26 cellular contexts compared by ENCODE assay signal in genomic region chr10:70425096-70425495, GRCh38. TPM values are rescaled to one million over a fixed set of nuclear protein-coding genes. Genes with fewer than 3 reads are reported as not detected.
DNase-seq lines count a peak whose midpoint lies in the region; ATAC-seq, FAIRE-seq and TF ChIP-seq lines count a peak whose summit lies in the region.
"Had no signal": no experiment of that assay in that cellular context is flagged by ENCODE, and none has a peak within 500 bp of the region (broad histone marks: within the 10 kb centered on the region; RNA-seq: fewer than 3 reads in every experiment).

No MANE protein-coding gene starts in this region.

- POLR2A ChIA-PET in HepG2 (lab: Yijun Ruan, JAX), result interaction anchor here (1.1 to 1.2 kb wide), 2 partner anchors 13 to 21 kb away, joined by 3 to 4 read pairs; partner anchors contain the start of gene EIF4EBP2

- H3K9me3 Mint-ChIP-seq in stimulated activated effector memory CD8-positive, alpha-beta T cell treated with anti-CD3 and anti-CD28 coated beads, Interleukin-12 subunit alpha, Interleukin-12 subunit beta, amount 100 ng/mL, for 72 hours, result no peaks in the 10 kb centered on the region
- H3K9me3 Mint-ChIP-seq in CD14-positive monocyte, result no peaks in the 10 kb centered on the region
- H3K9me3 Mint-ChIP-seq in mesothelial cell of epicardium, result no peaks in the 10 kb centered on the region
- H3K9me3 Mint-ChIP-seq: CD4-positive, CD25-positive, alpha-beta regulatory T cell had no signal

- H3K4me1 ChIP-seq in HepG2 (ENCODE audit: insufficient read depth, low read length) (peaks cover 10% of the 10 kb centered on the region), right lobe of liver (peaks cover 0 to 17% (median 2%) of the 10 kb centered on the region in 4 donors), left lung (peaks cover under 1 to 9% of the 10 kb centered on the region in 2 donors)
- H3K4me1 ChIP-seq: A549, HAP-1 had no signal

- peaks cover 15 to 43% of the 10 kb centered on the region in 2 experiments for H3K36me3 ChIP-seq in HepG2 (replicated peaks in 1 of 2; ENCODE audit: control insufficient read depth in 1 of 2, insufficient read depth in 2 of 2, low read length in 2 of 2)
- H3K36me3 ChIP-seq in right lobe of liver, result peaks cover 0 to 82% (median 46%) of the 10 kb centered on the region in 4 donors
- peaks cover 0 to 100% of the 10 kb centered on the region in 2 donors for H3K36me3 ChIP-seq in left lung

- no peak overlapping the region for H3K4me2 ChIP-seq in HepG2 (ENCODE audit: low read depth, low read length)
- H3K4me2 ChIP-seq: A549, PC-9 had no signal

- H3K27me3 Mint-ChIP-seq in CD14-positive monocyte (ENCODE audit: low read depth in 3 of 3), result no peaks in the 10 kb centered on the region
- H3K27me3 Mint-ChIP-seq in mesothelial cell of epicardium (ENCODE audit: low read depth), result no peaks in the 10 kb centered on the region
- H3K27me3 Mint-ChIP-seq: B cell; CD4-positive, CD25-positive, alpha-beta regulatory T cell had no signal

- no peak overlapping the region for H3K9ac ChIP-seq in HepG2 (ENCODE audit: insufficient read depth, low read depth, low read length)
- H3K9ac ChIP-seq: GM23248 had no signal

- TF ChIP-seq POLR2A in HepG2 (IDR thresholded peaks at IDR 0.05; ENCODE audit: insufficient read depth in 1 of 2, low read depth in 2 of 2, low read length in 2 of 2) (no peak), right lobe of liver (IDR thresholded peaks at IDR 0.05) (no peak)

- no peaks in the 10 kb centered on the region for H4K20me1 ChIP-seq in HepG2 (ENCODE audit: insufficient read depth, low read length)

- H3K4me3 Mint-ChIP-seq in stimulated activated effector memory CD8-positive, alpha-beta T cell treated with anti-CD3 and anti-CD28 coated beads, Interleukin-12 subunit alpha, Interleukin-12 subunit beta, amount 100 ng/mL, for 72 hours, result no peak overlapping the region
- no peak overlapping the region for H3K4me3 Mint-ChIP-seq in CD14-positive monocyte
- H3K4me3 Mint-ChIP-seq in mesothelial cell of epicardium, result no peak overlapping the region
- H3K4me3 Mint-ChIP-seq: B cell; CD4-positive, CD25-positive, alpha-beta regulatory T cell had no signal

- H3K9me3 ChIP-seq in HepG2 (ENCODE audit: low read length) (no peaks in the 10 kb centered on the region), right lobe of liver (no peaks in the 10 kb centered on the region), left lung (no peaks in the 10 kb centered on the region)
- H3K9me3 ChIP-seq: A549, HAP-1 had no signal

- no peak for TF ChIP-seq RAD21 in HepG2 (CRISPR knock-in tag; IDR thresholded peaks at IDR 0.05)

- H3K36me3 Mint-ChIP-seq in stimulated activated effector memory CD8-positive, alpha-beta T cell treated with anti-CD3 and anti-CD28 coated beads, Interleukin-12 subunit alpha, Interleukin-12 subunit beta, amount 100 ng/mL, for 72 hours, result peaks cover 81% of the 10 kb centered on the region
- peaks cover 83 to 98% of the 10 kb centered on the region in 2 donors for H3K36me3 Mint-ChIP-seq in CD14-positive monocyte
- H3K36me3 Mint-ChIP-seq in mesothelial cell of epicardium, result peaks cover 50% of the 10 kb centered on the region

- H3K4me3 ChIP-seq in HepG2 (replicated peaks in 1 of 3; ENCODE audit: insufficient read depth in 1 of 3, low read depth in 2 of 3, low read length in 3 of 3), result no peak overlapping the region
- H3K4me3 ChIP-seq in right lobe of liver, result no peak overlapping the region
- H3K4me3 ChIP-seq in left lung, result no peak overlapping the region
- H3K4me3 ChIP-seq: A549, GM23248, HAP-1, PC-9 had no signal

- ATAC-seq in HepG2 (no peak), right lobe of liver (no peak), left lung (peak; percentile 6)
- no peak for ATAC-seq in stimulated activated effector memory CD8-positive, alpha-beta T cell treated with anti-CD3 and anti-CD28 coated beads, Interleukin-12 subunit alpha, Interleukin-12 subunit beta, amount 100 ng/mL, for 72 hours
- ATAC-seq: A549 had no signal

- no peak overlapping the region for H2AFZ ChIP-seq in HepG2 (ENCODE audit: low read length)
- H2AFZ ChIP-seq: GM23248, PC-9 had no signal

- H3K79me2 ChIP-seq in HepG2 (ENCODE audit: insufficient read depth, low read length), result no peaks in the 10 kb centered on the region

- no peak for TF ChIP-seq CTCF in HepG2 (CRISPR knock-in tag; IDR thresholded peaks at IDR 0.05)
- TF ChIP-seq CTCF in right lobe of liver (IDR thresholded peaks at IDR 0.05), result no peak
- TF ChIP-seq CTCF in left lung (IDR thresholded peaks at IDR 0.05), result no peak
- no peak for TF ChIP-seq CTCF in CD14-positive monocyte (IDR thresholded peaks at IDR 0.05)
- TF ChIP-seq CTCF in mesothelial cell of epicardium (IDR thresholded peaks at IDR 0.05; ENCODE audit: unreplicated experiment), result no peak

- no peaks in the 10 kb centered on the region for H3K27me3 ChIP-seq in HepG2 (ENCODE audit: control insufficient read depth in 1 of 2, insufficient read depth in 2 of 2, low read length in 2 of 2)
- H3K27me3 ChIP-seq in right lobe of liver, result no peaks in the 10 kb centered on the region
- no peaks in the 10 kb centered on the region for H3K27me3 ChIP-seq in left lung

- WGBS in HepG2 (ENCODE audit: low lambda C conversion rate), result 100% methylated on average over 3 of the region's 3 CpGs
- 90% methylated on average over 2 of the region's 3 CpGs for WGBS in right lobe of liver (ENCODE audit: insufficient coverage, low coverage, low lambda C conversion rate, missing lambda C conversion rate)

- peak overlapping the region; percentile 23 for H3K27ac Mint-ChIP-seq in stimulated activated effector memory CD8-positive, alpha-beta T cell treated with anti-CD3 and anti-CD28 coated beads, Interleukin-12 subunit alpha, Interleukin-12 subunit beta, amount 100 ng/mL, for 72 hours
- H3K27ac Mint-ChIP-seq in CD14-positive monocyte (no peak overlapping the region), mesothelial cell of epicardium (no peak overlapping the region)
- H3K27ac Mint-ChIP-seq: B cell had no signal

- H3K4me1 Mint-ChIP-seq in stimulated activated effector memory CD8-positive, alpha-beta T cell treated with anti-CD3 and anti-CD28 coated beads, Interleukin-12 subunit alpha, Interleukin-12 subunit beta, amount 100 ng/mL, for 72 hours, result no peaks in the 10 kb centered on the region
- no peaks in the 10 kb centered on the region for H3K4me1 Mint-ChIP-seq in CD14-positive monocyte
- no peaks in the 10 kb centered on the region for H3K4me1 Mint-ChIP-seq in mesothelial cell of epicardium
- H3K4me1 Mint-ChIP-seq: B cell had no signal

- no peak for TF ChIP-seq EP300 in HepG2 (IDR thresholded peaks at IDR 0.05; ENCODE audit: low read depth in 2 of 2, low read length in 2 of 2)
- no peak for TF ChIP-seq EP300 in HepG2 (CRISPR knock-in tag; IDR thresholded peaks at IDR 0.05; ENCODE audit: borderline replicate concordance)

- no peak for FAIRE-seq in HepG2 (lab: Jason Lieb, UNC)
- FAIRE-seq: A549 had no signal

- CTCF ChIA-PET in HepG2 (lab: Yijun Ruan, JAX; ENCODE audit: low intra/inter-chr PET ratio, low total read pairs), result no interaction called here

- BruUV-seq in HepG2 (replicated peaks; lab: Mats Ljungman, UMichigan), result no TSS peak

- DNase-seq in HepG2 (ENCODE audit: low spot score), result no peak
- DNase-seq in right lobe of liver, result no peak
- DNase-seq in left lung, result no peak
- no peak for DNase-seq in stimulated activated effector memory CD8-positive, alpha-beta T cell treated with anti-CD3 and anti-CD28 coated beads, Interleukin-12 subunit alpha, Interleukin-12 subunit beta, amount 100 ng/mL, for 72 hours (ENCODE audit: low spot score in 2 of 2)
- DNase-seq in CD14-positive monocyte (ENCODE audit: low spot score), result no peak
- DNase-seq in NCI-H2029 (lab: John Stamatoyannopoulos, UW), result no peak
- DNase-seq in mesothelial cell of epicardium (ENCODE audit: low spot score in 2 of 2, unreplicated experiment in 2 of 2), result no peak
- DNase-seq: CD4-positive, CD25-positive, alpha-beta regulatory T cell; COR-L47; DMS 273 treated with DMSO at 0.1 percent for 48 hours; DMS79 treated with DMSO at 0.1 percent for 48 hours; GM23248; KG1; NCI-H1092 treated with DMSO at 0.1 percent for 48 hours; NCI-H1436 treated with DMSO at 0.1 percent for 48 hours; NCI-H2029 treated with DMSO at 0.1 percent for 48 hours; NCI-H226; NCI-H510A treated with DMSO at 0.1 percent for 48 hours; NCI-H748 treated with DMSO at 0.1 percent for 48 hours; PC-9; RPMI8226; SHP77 had no signal

- H3K27ac ChIP-seq in HepG2 (ENCODE audit: extremely low read length, insufficient read depth, low read length), result no peak overlapping the region
- no peak overlapping the region for H3K27ac ChIP-seq in right lobe of liver
- H3K27ac ChIP-seq in left lung, result no peak overlapping the region
- H3K27ac ChIP-seq: A549, GM23248, PC-9 had no signal

- intact Hi-C loops in HepG2 (cut with micrococcal nuclease; ENCODE audit: unreplicated experiment) (no loop called here), right lobe of liver (cut with DNase I) (no loop called here), left lung (cut with DNase I) (no loop called here), CD14-positive monocyte (cut with micrococcal nuclease) (no loop called here)

- in situ Hi-C loops in HepG2 (cut with HindIII; ENCODE audit: extremely low pct_ligation_motif_present, low pct_unique_long_range_greater_than_20kb), result no loop called here

RNA-seq across cellular contexts. Expression of gene NODAL, which starts 16.4 kb away (rescaled TPM):
- total RNA-seq in HepG2 (2016; rRNA removed; fragmentation: Illumina TruSeq; extraction: Trizol) (0.24 TPM in 1 of 2 replicates, not detected in the other), right lobe of liver (not detected), left lung (not detected), mesothelial cell of epicardium (not detected in 3 replicates)
- total RNA-seq in HepG2 (2016; cell fraction: cytosol; rRNA removed; fragmentation: Illumina TruSeq; extraction: Trizol; ENCODE audit: low read depth), result not detected in 2 replicates
- total RNA-seq in HepG2 (2016; cell fraction: insoluble cytoplasmic fraction; rRNA removed; fragmentation: Illumina TruSeq; extraction: Trizol), result not detected in 2 replicates
- 0.17 TPM in 1 of 2 replicates, not detected in the other for total RNA-seq in HepG2 (2016; cell fraction: membrane; rRNA removed; fragmentation: Illumina TruSeq; extraction: Trizol)
- total RNA-seq in HepG2 (2016; cell fraction: nucleus; rRNA removed; fragmentation: Illumina TruSeq; extraction: Trizol), result not detected in 2 replicates
- polyA plus RNA-seq in HepG2 (2011; rRNA removed) (not detected in 2 replicates), CD14-positive monocyte (not detected)
- not detected in 2 replicates for polyA plus RNA-seq in HepG2 (2011; cell fraction: cytosol; rRNA removed)
- not detected in 2 replicates for polyA plus RNA-seq in HepG2 (2011; cell fraction: nucleus; rRNA removed)
- not detected in 2 replicates for polyA plus RNA-seq in HepG2 (2012)
- not detected in 2 replicates for polyA plus RNA-seq in HepG2 (2016; cell fraction: cytosol; fragmentation: Illumina TruSeq; extraction: Trizol; ENCODE audit: low read depth)
- not detected in 2 replicates for polyA plus RNA-seq in HepG2 (2016; cell fraction: insoluble cytoplasmic fraction; fragmentation: Illumina TruSeq; extraction: Trizol; ENCODE audit: low read depth)
- polyA plus RNA-seq in HepG2 (2016; cell fraction: membrane; fragmentation: Illumina TruSeq; extraction: Trizol; ENCODE audit: low read depth), result not detected in 2 replicates
- polyA plus RNA-seq in HepG2 (2016; cell fraction: nucleus; fragmentation: Illumina TruSeq; extraction: Trizol; ENCODE audit: insufficient read depth, low read depth), result not detected in 2 replicates
- not detected in 2 replicates for polyA minus RNA-seq in HepG2 (2011; rRNA and poly(A)+ RNA removed; ENCODE audit: low replicate concordance)
- polyA minus RNA-seq in HepG2 (2011; cell fraction: cytosol; rRNA and poly(A)+ RNA removed), result not detected in 2 replicates
- polyA minus RNA-seq in HepG2 (2011; cell fraction: nucleus; rRNA and poly(A)+ RNA removed), result not detected in 2 replicates
- total RNA-seq: B cell; CD4-positive, CD25-positive, alpha-beta regulatory T cell; GM23248; HT1080; PC-9 had no signal
- polyA plus RNA-seq: A549, GM23248 had no signal

RNA-seq across cellular contexts. Expression of gene EIF4EBP2, which starts 21.2 kb away (rescaled TPM):
- 22.0 and 38.0 TPM in 2 replicates for total RNA-seq in HepG2 (2016; rRNA removed; fragmentation: Illumina TruSeq; extraction: Trizol)
- total RNA-seq in HepG2 (2016; cell fraction: cytosol; rRNA removed; fragmentation: Illumina TruSeq; extraction: Trizol; ENCODE audit: low read depth), result 17.2 and 19.6 TPM in 2 replicates
- 21.9 and 34.6 TPM in 2 replicates for total RNA-seq in HepG2 (2016; cell fraction: insoluble cytoplasmic fraction; rRNA removed; fragmentation: Illumina TruSeq; extraction: Trizol)
- 61.0 and 70.2 TPM in 2 replicates for total RNA-seq in HepG2 (2016; cell fraction: membrane; rRNA removed; fragmentation: Illumina TruSeq; extraction: Trizol)
- 16.9 and 19.6 TPM in 2 replicates for total RNA-seq in HepG2 (2016; cell fraction: nucleus; rRNA removed; fragmentation: Illumina TruSeq; extraction: Trizol)
- 15.2 and 16.9 TPM in 2 replicates for polyA plus RNA-seq in HepG2 (2011; rRNA removed)
- polyA plus RNA-seq in HepG2 (2011; cell fraction: cytosol; rRNA removed), result 11.8 and 19.5 TPM in 2 replicates
- polyA plus RNA-seq in HepG2 (2011; cell fraction: nucleus; rRNA removed), result 6.5 and 9.6 TPM in 2 replicates
- 30.8 and 39.1 TPM in 2 replicates for polyA plus RNA-seq in HepG2 (2012)
- 64.7 and 66.1 TPM in 2 replicates for polyA plus RNA-seq in HepG2 (2016; cell fraction: cytosol; fragmentation: Illumina TruSeq; extraction: Trizol; ENCODE audit: low read depth)
- 46.1 and 53.1 TPM in 2 replicates for polyA plus RNA-seq in HepG2 (2016; cell fraction: insoluble cytoplasmic fraction; fragmentation: Illumina TruSeq; extraction: Trizol; ENCODE audit: low read depth)
- polyA plus RNA-seq in HepG2 (2016; cell fraction: membrane; fragmentation: Illumina TruSeq; extraction: Trizol; ENCODE audit: low read depth), result 111 and 131 TPM in 2 replicates
- polyA plus RNA-seq in HepG2 (2016; cell fraction: nucleus; fragmentation: Illumina TruSeq; extraction: Trizol; ENCODE audit: insufficient read depth, low read depth), result 25.2 TPM in 2 replicates
- polyA minus RNA-seq in HepG2 (2011; rRNA and poly(A)+ RNA removed; ENCODE audit: low replicate concordance), result 19.1 and 27.4 TPM in 2 replicates
- 18.4 and 23.2 TPM in 2 replicates for polyA minus RNA-seq in HepG2 (2011; cell fraction: cytosol; rRNA and poly(A)+ RNA removed)
- polyA minus RNA-seq in HepG2 (2011; cell fraction: nucleus; rRNA and poly(A)+ RNA removed), result 15.6 and 18.5 TPM in 2 replicates
- 10 to 100 TPM; 21.0 to 80.8 (median 56.7) TPM for total RNA-seq in right lobe of liver
- total RNA-seq in left lung, result 10 to 100 TPM; 74.7 to 80.5 TPM
- 10 to 100 TPM; 73.4 to 93.8 TPM for polyA plus RNA-seq in CD14-positive monocyte
- total RNA-seq in mesothelial cell of epicardium, result 71.1 to 72.3 TPM (median 71.4 TPM) in 3 replicates

RNA-seq across cellular contexts. Expression of gene LRRC20, which starts 42.7 kb away (rescaled TPM):
- total RNA-seq in HepG2 (2016; rRNA removed; fragmentation: Illumina TruSeq; extraction: Trizol) (37.5 and 38.6 TPM in 2 replicates), right lobe of liver (10 to 100 TPM in 5 of 6 experiments, 1 to 10 TPM in 1; 9.6 to 22.5 (median 16.6) TPM), left lung (10 to 100 TPM; 22.9 to 26.6 TPM), mesothelial cell of epicardium (12.2 to 15.7 TPM (median 13.8 TPM) in 3 replicates)
- total RNA-seq in HepG2 (2016; cell fraction: cytosol; rRNA removed; fragmentation: Illumina TruSeq; extraction: Trizol; ENCODE audit: low read depth), result 7.5 and 7.6 TPM in 2 replicates
- 31.9 and 38.9 TPM in 2 replicates for total RNA-seq in HepG2 (2016; cell fraction: insoluble cytoplasmic fraction; rRNA removed; fragmentation: Illumina TruSeq; extraction: Trizol)
- total RNA-seq in HepG2 (2016; cell fraction: membrane; rRNA removed; fragmentation: Illumina TruSeq; extraction: Trizol), result 28.7 and 30.2 TPM in 2 replicates
- total RNA-seq in HepG2 (2016; cell fraction: nucleus; rRNA removed; fragmentation: Illumina TruSeq; extraction: Trizol), result 21.0 and 21.2 TPM in 2 replicates
- polyA plus RNA-seq in HepG2 (2011; rRNA removed) (31.1 and 37.0 TPM in 2 replicates), CD14-positive monocyte (1 to 10 TPM; 1.2 to 1.3 TPM)
- polyA plus RNA-seq in HepG2 (2011; cell fraction: cytosol; rRNA removed), result 40.7 and 41.5 TPM in 2 replicates
- polyA plus RNA-seq in HepG2 (2011; cell fraction: nucleus; rRNA removed), result 39.1 and 48.3 TPM in 2 replicates
- 20.8 and 26.7 TPM in 2 replicates for polyA plus RNA-seq in HepG2 (2012)
- 6.9 and 8.4 TPM in 2 replicates for polyA plus RNA-seq in HepG2 (2016; cell fraction: cytosol; fragmentation: Illumina TruSeq; extraction: Trizol; ENCODE audit: low read depth)
- polyA plus RNA-seq in HepG2 (2016; cell fraction: insoluble cytoplasmic fraction; fragmentation: Illumina TruSeq; extraction: Trizol; ENCODE audit: low read depth), result 39.8 and 43.5 TPM in 2 replicates
- polyA plus RNA-seq in HepG2 (2016; cell fraction: membrane; fragmentation: Illumina TruSeq; extraction: Trizol; ENCODE audit: low read depth), result 24.8 and 26.5 TPM in 2 replicates
- 43.4 and 44.0 TPM in 2 replicates for polyA plus RNA-seq in HepG2 (2016; cell fraction: nucleus; fragmentation: Illumina TruSeq; extraction: Trizol; ENCODE audit: insufficient read depth, low read depth)
- 8.9 and 35.0 TPM in 2 replicates for polyA minus RNA-seq in HepG2 (2011; rRNA and poly(A)+ RNA removed; ENCODE audit: low replicate concordance)
- 14.2 and 15.2 TPM in 2 replicates for polyA minus RNA-seq in HepG2 (2011; cell fraction: cytosol; rRNA and poly(A)+ RNA removed)
- 8.6 and 11.4 TPM in 2 replicates for polyA minus RNA-seq in HepG2 (2011; cell fraction: nucleus; rRNA and poly(A)+ RNA removed)

RNA-seq across cellular contexts. Expression of gene PALD1, which starts 53.5 kb away (rescaled TPM):
- total RNA-seq in HepG2 (2016; rRNA removed; fragmentation: Illumina TruSeq; extraction: Trizol) (0.06 and 0.07 TPM in 2 replicates), right lobe of liver (1 to 10 TPM in 4 of 6 experiments, under 1 TPM in 2; 0.81 to 2.9 (median 1.3) TPM), left lung (10 to 100 TPM; 10.1 to 10.8 TPM), mesothelial cell of epicardium (4.9 to 5.6 TPM (median 4.9 TPM) in 3 replicates)
- total RNA-seq in HepG2 (2016; cell fraction: cytosol; rRNA removed; fragmentation: Illumina TruSeq; extraction: Trizol; ENCODE audit: low read depth), result not detected in 2 replicates
- total RNA-seq in HepG2 (2016; cell fraction: insoluble cytoplasmic fraction; rRNA removed; fragmentation: Illumina TruSeq; extraction: Trizol), result 0.04 TPM in 1 of 2 replicates, not detected in the other
- 0.03 TPM in 2 replicates for total RNA-seq in HepG2 (2016; cell fraction: membrane; rRNA removed; fragmentation: Illumina TruSeq; extraction: Trizol)
- not detected in 2 replicates for total RNA-seq in HepG2 (2016; cell fraction: nucleus; rRNA removed; fragmentation: Illumina TruSeq; extraction: Trizol)
- polyA plus RNA-seq in HepG2 (2011; rRNA removed) (0.08 and 0.09 TPM in 2 replicates), CD14-positive monocyte (under 1 TPM in 1 of 2 donors, not detected in 1; 0.04 TPM)
- 0.08 TPM in 2 replicates for polyA plus RNA-seq in HepG2 (2011; cell fraction: cytosol; rRNA removed)
- 0.43 and 0.50 TPM in 2 replicates for polyA plus RNA-seq in HepG2 (2011; cell fraction: nucleus; rRNA removed)
- polyA plus RNA-seq in HepG2 (2012), result 0.11 TPM in 1 of 2 replicates, not detected in the other
- not detected in 2 replicates for polyA plus RNA-seq in HepG2 (2016; cell fraction: cytosol; fragmentation: Illumina TruSeq; extraction: Trizol; ENCODE audit: low read depth)
- not detected in 2 replicates for polyA plus RNA-seq in HepG2 (2016; cell fraction: insoluble cytoplasmic fraction; fragmentation: Illumina TruSeq; extraction: Trizol; ENCODE audit: low read depth)
- not detected in 2 replicates for polyA plus RNA-seq in HepG2 (2016; cell fraction: membrane; fragmentation: Illumina TruSeq; extraction: Trizol; ENCODE audit: low read depth)
- not detected in 2 replicates for polyA plus RNA-seq in HepG2 (2016; cell fraction: nucleus; fragmentation: Illumina TruSeq; extraction: Trizol; ENCODE audit: insufficient read depth, low read depth)
- 0.05 and 0.52 TPM in 2 replicates for polyA minus RNA-seq in HepG2 (2011; rRNA and poly(A)+ RNA removed; ENCODE audit: low replicate concordance)
- not detected in 2 replicates for polyA minus RNA-seq in HepG2 (2011; cell fraction: cytosol; rRNA and poly(A)+ RNA removed)
- 0.12 TPM in 1 of 2 replicates, not detected in the other for polyA minus RNA-seq in HepG2 (2011; cell fraction: nucleus; rRNA and poly(A)+ RNA removed)
- total RNA-seq: CD4-positive, CD25-positive, alpha-beta regulatory T cell; GM23248 had no signal
- polyA plus RNA-seq: CD4-positive, CD25-positive, alpha-beta regulatory T cell; GM23248 had no signal
